In the genomic region with DNA sequence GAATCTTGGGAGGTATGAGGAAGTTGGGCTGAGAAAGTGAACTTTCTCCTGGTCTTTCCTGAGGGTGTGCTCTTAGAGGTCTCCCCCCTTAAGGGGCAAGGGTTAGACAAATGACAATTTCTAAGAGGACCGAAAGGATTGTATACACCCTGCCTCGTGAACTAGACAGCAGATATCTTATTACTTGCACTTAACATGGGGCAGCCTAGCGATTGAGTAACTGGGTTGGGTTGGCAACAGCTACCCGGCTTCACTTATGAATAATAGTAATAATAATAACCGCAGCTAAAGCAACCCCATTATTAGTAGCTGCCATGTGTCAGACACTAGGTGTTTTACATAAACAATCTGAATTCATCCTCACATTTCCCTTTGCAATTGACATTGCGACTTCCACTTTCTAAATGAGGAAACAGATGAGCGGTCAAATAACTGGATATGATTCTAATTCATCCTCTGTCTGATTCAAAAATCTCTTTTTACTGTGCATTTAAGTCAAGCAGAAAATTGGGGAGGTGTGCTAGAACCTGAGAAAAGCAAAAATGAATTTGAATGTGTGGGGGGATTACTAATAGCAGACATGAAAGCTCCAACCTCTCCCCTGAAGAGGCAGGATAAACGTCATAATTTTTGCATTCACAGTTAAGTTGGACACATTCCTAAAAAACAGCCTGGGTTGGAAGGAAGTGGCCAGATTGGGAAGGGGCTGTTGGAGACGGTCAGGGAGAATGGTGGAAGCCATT, we compare ENCODE assay signal across 16 cellular contexts. TPM values are rescaled to one million over a fixed set of nuclear protein-coding genes. Genes with fewer than 3 reads are reported as not detected.
DNase-seq lines count a peak whose midpoint lies in the region; ATAC-seq and TF ChIP-seq lines count a peak whose summit lies in the region.
"Had no signal": no experiment of that assay in that cellular context is flagged by ENCODE, and none has a peak within 500 bp of the region (broad histone marks: within the 10 kb centered on the region; RNA-seq: fewer than 3 reads in every experiment).

No MANE protein-coding gene starts in this region.

- H3K4me1 Mint-ChIP-seq in activated T-cell treated with anti-CD3 and anti-CD28 coated beads, Interleukin-2, amount 50 U/mL, for 24 hours (ENCODE audit: low read depth): peaks cover 69% of the 10 kb centered on the region
- H3K4me1 Mint-ChIP-seq in osteocyte (ENCODE audit: unreplicated experiment): peaks cover 67% of the 10 kb centered on the region

- 31 to 49% methylated on average over 9 of the region's 9 CpGs for WGBS in upper lobe of left lung, 2 donors

- TF ChIP-seq CTCF in coronary artery (IDR thresholded peaks at IDR 0.05) (no peak), lower lobe of right lung (IDR thresholded peaks at IDR 0.05) (no peak), upper lobe of left lung (IDR thresholded peaks at IDR 0.05) (no peak), osteocyte (IDR thresholded peaks at IDR 0.05) (no peak)

- H3K27me3 ChIP-seq in lower lobe of right lung (ENCODE audit: low read depth) (no peaks in the 10 kb centered on the region), upper lobe of left lung (no peaks in the 10 kb centered on the region)
- H3K27me3 ChIP-seq: right lobe of liver had no signal

- H3K4me1 ChIP-seq in lower lobe of right lung (peaks cover 72% of the 10 kb centered on the region), upper lobe of left lung (peaks cover 52 to 70% (median 58%) of the 10 kb centered on the region in 4 donors)
- H3K4me1 ChIP-seq: right lobe of liver had no signal

- peak; percentile 22 to 25 for ATAC-seq in lower lobe of right lung
- ATAC-seq in upper lobe of left lung (ENCODE audit: low FRiP score in 2 of 2): peak; percentile 0 to 6
- ATAC-seq in HG03521 (IDR thresholded peaks at IDR 0.05; ENCODE audit: unreplicated experiment): no peak
- ATAC-seq: naive thymus-derived CD8-positive, alpha-beta T cell had no signal

- H3K27me3 Mint-ChIP-seq in activated T-cell treated with anti-CD3 and anti-CD28 coated beads, Interleukin-2, amount 50 U/mL, for 24 hours: peaks cover 6% of the 10 kb centered on the region
- H3K27me3 Mint-ChIP-seq in osteocyte (ENCODE audit: unreplicated experiment): no peaks in the 10 kb centered on the region
- H3K27me3 Mint-ChIP-seq: activated naive CD8-positive, alpha-beta T cell treated with anti-CD3 and anti-CD28 coated beads, Interleukin-2, amount 10 ng/mL, durations not matched to agents 7 days and 5 days had no signal

- no peak for TF ChIP-seq POLR2A in upper lobe of left lung (IDR thresholded peaks at IDR 0.05)

- H3K27ac Mint-ChIP-seq in activated T-cell treated with anti-CD3 and anti-CD28 coated beads, Interleukin-2, amount 50 U/mL, for 24 hours: peak overlapping the region; percentile 87
- H3K27ac Mint-ChIP-seq in osteocyte (ENCODE audit: unreplicated experiment): no peak overlapping the region
- H3K27ac Mint-ChIP-seq: activated naive CD8-positive, alpha-beta T cell treated with anti-CD3 and anti-CD28 coated beads, Interleukin-2, amount 10 ng/mL, durations not matched to agents 7 days and 5 days had no signal

- intact Hi-C loops in lower lobe of right lung (cut with DNase I): loop anchor here (5.0 kb wide), 1 partner anchor 112 kb away; no protein-coding TSS in a partner anchor

- TF ChIP-seq EP300 in upper lobe of left lung (IDR thresholded peaks at IDR 0.05): no peak

- H3K27ac ChIP-seq in coronary artery (peak overlapping the region in 1 of 2 donors; percentile 46), lower lobe of right lung (peak overlapping the region; percentile 53), upper lobe of left lung (peak overlapping the region; percentile 14 to 54 (median 36))
- H3K27ac ChIP-seq: right lobe of liver had no signal

- H3K4me3 Mint-ChIP-seq in activated T-cell treated with anti-CD3 and anti-CD28 coated beads, Interleukin-2, amount 50 U/mL, for 24 hours: no peak overlapping the region
- no peak overlapping the region for H3K4me3 Mint-ChIP-seq in osteocyte (ENCODE audit: unreplicated experiment)
- H3K4me3 Mint-ChIP-seq: activated naive CD8-positive, alpha-beta T cell treated with anti-CD3 and anti-CD28 coated beads, Interleukin-2, amount 10 ng/mL, durations not matched to agents 7 days and 5 days; naive thymus-derived CD8-positive, alpha-beta T cell had no signal

- H3K36me3 Mint-ChIP-seq in activated T-cell treated with anti-CD3 and anti-CD28 coated beads, Interleukin-2, amount 50 U/mL, for 24 hours (ENCODE audit: low read depth): peaks cover 2% of the 10 kb centered on the region
- peaks cover 1% of the 10 kb centered on the region for H3K36me3 Mint-ChIP-seq in osteocyte (ENCODE audit: unreplicated experiment)
- H3K36me3 Mint-ChIP-seq: activated naive CD8-positive, alpha-beta T cell treated with anti-CD3 and anti-CD28 coated beads, Interleukin-2, amount 10 ng/mL, durations not matched to agents 7 days and 5 days; naive thymus-derived CD8-positive, alpha-beta T cell had no signal

- H3K36me3 ChIP-seq in lower lobe of right lung (peaks cover 25% of the 10 kb centered on the region), upper lobe of left lung (peaks cover 9 to 36% (median 11%) of the 10 kb centered on the region in 4 donors)
- H3K36me3 ChIP-seq: right lobe of liver had no signal

- H3K4me3 ChIP-seq in coronary artery (peak overlapping the region; percentile 18), lower lobe of right lung (no peak overlapping the region), upper lobe of left lung (no peak overlapping the region)
- H3K4me3 ChIP-seq: right lobe of liver had no signal

- H3K9me3 ChIP-seq in lower lobe of right lung (no peaks in the 10 kb centered on the region), upper lobe of left lung (no peaks in the 10 kb centered on the region)
- H3K9me3 ChIP-seq: right lobe of liver had no signal

- no peak for DNase-seq in activated T-cell treated with anti-CD3 and anti-CD28 coated beads, Interleukin-2, amount 50 U/mL, for 24 hours
- no peak for DNase-seq in activated T-cell treated with anti-CD3 and anti-CD28 coated beads, Interleukin-2, amount 50 U/mL, for 1 hour
- no peak for DNase-seq in coronary artery (ENCODE audit: low spot score)
- no peak for DNase-seq in lower lobe of right lung
- no peak for DNase-seq in upper lobe of left lung
- DNase-seq in ureter (ENCODE audit: low spot score): no peak
- no peak for DNase-seq in osteocyte (ENCODE audit: extremely low spot score, unreplicated experiment)
- DNase-seq: ACHN; activated CD4-positive, CD25-positive, alpha-beta regulatory T cell; activated naive CD8-positive, alpha-beta T cell treated with anti-CD3 and anti-CD28 coated beads, Interleukin-2, amount 10 ng/mL, durations not matched to agents 7 days and 5 days; GF-D8; naive thymus-derived CD8-positive, alpha-beta T cell; NCI-H1105; NCI-H226; right lobe of liver had no signal

- H3K9me3 Mint-ChIP-seq in activated T-cell treated with anti-CD3 and anti-CD28 coated beads, Interleukin-2, amount 50 U/mL, for 24 hours: no peaks in the 10 kb centered on the region
- no peaks in the 10 kb centered on the region for H3K9me3 Mint-ChIP-seq in osteocyte (ENCODE audit: unreplicated experiment)
- H3K9me3 Mint-ChIP-seq: activated naive CD8-positive, alpha-beta T cell treated with anti-CD3 and anti-CD28 coated beads, Interleukin-2, amount 10 ng/mL, durations not matched to agents 7 days and 5 days; naive thymus-derived CD8-positive, alpha-beta T cell had no signal

RNA-seq across cellular contexts. Expression of a gene that starts 12.9 kb away (rescaled TPM):
- total RNA-seq in lower lobe of right lung (195 TPM), upper lobe of left lung (100 to 1,000 TPM in 4 of 6 donors, 10 to 100 TPM in 2; 18.9 to 360 (median 165) TPM), ureter (193 TPM), osteocyte (163 and 170 TPM in 2 replicates)
